In genomic region chr13:25300861-25301346, GRCh38 we compare ENCODE assay signal across 8 cellular contexts. TPM values are rescaled to one million over a fixed set of nuclear protein-coding genes. Genes with fewer than 3 reads are reported as not detected.
DNase-seq lines count a peak whose midpoint lies in the region; ATAC-seq, FAIRE-seq and TF ChIP-seq lines count a peak whose summit lies in the region.

No MANE protein-coding gene starts in this region.

- H3K36me3 Mint-ChIP-seq in activated CD4-positive, alpha-beta memory T cell treated with anti-CD3 and anti-CD28 coated beads, Interleukin-2, amount 10 ng/mL, durations not matched to agents 7 days and 5 days (ENCODE audit: low read depth), result peaks cover 33% of the 10 kb centered on the region

- peaks cover 3% of the 10 kb centered on the region for H3K27me3 ChIP-seq in fibroblast of lung (ENCODE audit: control insufficient read depth, insufficient read depth, low read length)
- no peaks in the 10 kb centered on the region for H3K27me3 ChIP-seq in neuron (ENCODE audit: insufficient read depth, low read length)

- no peak overlapping the region for H3K9ac ChIP-seq in fibroblast of lung (ENCODE audit: insufficient read depth, low read length)

- peak overlapping the region; percentile 95 for H3K4me3 Mint-ChIP-seq in activated CD4-positive, alpha-beta memory T cell treated with anti-CD3 and anti-CD28 coated beads, Interleukin-2, amount 10 ng/mL, durations not matched to agents 7 days and 5 days

- peak overlapping the region; percentile 92 for H3K27ac Mint-ChIP-seq in activated CD4-positive, alpha-beta memory T cell treated with anti-CD3 and anti-CD28 coated beads, Interleukin-2, amount 10 ng/mL, durations not matched to agents 7 days and 5 days

- peaks cover 40% of the 10 kb centered on the region for H3K4me1 Mint-ChIP-seq in activated CD4-positive, alpha-beta memory T cell treated with anti-CD3 and anti-CD28 coated beads, Interleukin-2, amount 10 ng/mL, durations not matched to agents 7 days and 5 days

- H3K4me3 ChIP-seq in fibroblast of lung (replicated peaks in 1 of 4; ENCODE audit: control extremely low read depth in 1 of 4, insufficient read depth in 1 of 4, low read depth in 3 of 4, low read length in 4 of 4) (peak overlapping the region in 3 of 4 experiments; percentile 31 to 84 (median 68)), neuron (ENCODE audit: low read length) (peak overlapping the region; percentile 96)

- POLR2A ChIA-PET in activated CD4-positive, alpha-beta memory T cell treated with anti-CD3 and anti-CD28 coated beads, Interleukin-2, amount 10 ng/mL, durations not matched to agents 7 days and 5 days (lab: Charles Lee), result interaction anchor here (1.0 to 9.4 kb wide), 4 partner anchors 9 to 29 kb away, joined by 3 to 149 read pairs (median 15); partner anchors contain the start of gene MTMR6

- H3K79me2 ChIP-seq in fibroblast of lung (ENCODE audit: control insufficient read depth, insufficient read depth, low read length), result peaks cover 43% of the 10 kb centered on the region

- peak overlapping the region; percentile 98 for H3K27ac ChIP-seq in fibroblast of lung (ENCODE audit: insufficient read depth, low read length)

- H3K4me1 ChIP-seq in fibroblast of lung (ENCODE audit: control insufficient read depth, extremely low read depth, insufficient read depth, low read length) (no peaks in the 10 kb centered on the region), neuron (ENCODE audit: insufficient read depth, low read length) (peaks cover 5% of the 10 kb centered on the region)

- TF ChIP-seq CTCF in fibroblast of lung (conservative IDR thresholded peaks at IDR 0.05 in 1 of 2, IDR thresholded peaks at IDR 0.05 in 1 of 2; ENCODE audit: low read depth in 1 of 2, low read length in 2 of 2), result no peak

- H3K9me3 Mint-ChIP-seq in activated CD4-positive, alpha-beta memory T cell treated with anti-CD3 and anti-CD28 coated beads, Interleukin-2, amount 10 ng/mL, durations not matched to agents 7 days and 5 days, result peaks cover 3% of the 10 kb centered on the region

- H3K27me3 Mint-ChIP-seq in activated CD4-positive, alpha-beta memory T cell treated with anti-CD3 and anti-CD28 coated beads, Interleukin-2, amount 10 ng/mL, durations not matched to agents 7 days and 5 days, result peaks cover 14% of the 10 kb centered on the region

- CTCF ChIA-PET in activated CD4-positive, alpha-beta memory T cell treated with anti-CD3 and anti-CD28 coated beads, Interleukin-2, amount 10 ng/mL, durations not matched to agents 7 days and 5 days (lab: Charles Lee), result interaction anchor here (1.0 to 2.7 kb wide), 2 partner anchors 13 to 14 kb away, joined by 5 to 10 read pairs; no protein-coding TSS in a partner anchor

- peak overlapping the region; percentile 61 for H3K4me2 ChIP-seq in fibroblast of lung (ENCODE audit: extremely low read depth, insufficient read depth, low read length)

- DNase-seq in GM19239 (ENCODE audit: insufficient read length, low spot score) (no peak), fibroblast of lung (ENCODE audit: low read depth in 2 of 2) (no peak), DMS153 (lab: John Stamatoyannopoulos, UW) (no peak), NCI-H2081 treated with DMSO at 0.1 percent for 48 hours (lab: John Stamatoyannopoulos, UW) (no peak), GM19238 (ENCODE audit: insufficient read length, low spot score) (no peak)
- DNase-seq in activated CD4-positive, alpha-beta memory T cell treated with anti-CD3 and anti-CD28 coated beads, Interleukin-2, amount 10 ng/mL, durations not matched to agents 7 days and 5 days, result no peak

- peak; percentile 28 for FAIRE-seq in GM19239 (lab: Jason Lieb, UNC)

- H4K20me1 ChIP-seq in fibroblast of lung (ENCODE audit: control insufficient read depth, extremely low read depth, insufficient read depth, low read length), result no peaks in the 10 kb centered on the region

- H2AFZ ChIP-seq in fibroblast of lung (ENCODE audit: low read length), result peak overlapping the region; percentile 85
- peak overlapping the region; percentile 98 for H2AFZ ChIP-seq in neuron (ENCODE audit: low read depth, low read length)

- H3K36me3 ChIP-seq in fibroblast of lung (ENCODE audit: control insufficient read depth, insufficient read depth, low read length) (peaks cover 2% of the 10 kb centered on the region), neuron (ENCODE audit: insufficient read depth, low read length) (peaks cover 21% of the 10 kb centered on the region)

- H3K9me3 ChIP-seq in fibroblast of lung (ENCODE audit: control insufficient read depth, insufficient read depth, low read depth, low read length), result no peaks in the 10 kb centered on the region
- no peaks in the 10 kb centered on the region for H3K9me3 ChIP-seq in neuron (ENCODE audit: low read length)

- ATAC-seq in HG03103 (IDR thresholded peaks at IDR 0.05; ENCODE audit: low read depth, unreplicated experiment), result peak; percentile 17

RNA-seq across cellular contexts. Expression of gene NUP58, which starts 0.5 kb away (rescaled TPM):
- 10 to 100 TPM; 80.6 to 86.7 TPM for total RNA-seq in activated CD4-positive, alpha-beta memory T cell treated with anti-CD3 and anti-CD28 coated beads, Interleukin-2, amount 10 ng/mL, durations not matched to agents 7 days and 5 days
- total RNA-seq in fibroblast of lung, result 46.5 and 57.6 TPM in 2 replicates
- polyA plus RNA-seq in fibroblast of lung, result 39.3 and 39.4 TPM in 2 replicates
- 17.2 and 19.3 TPM in 2 replicates for polyA plus RNA-seq in fibroblast of lung (2012)
- 10.6 and 36.4 TPM in 2 replicates for polyA minus RNA-seq in fibroblast of lung (ENCODE audit: low replicate concordance)

RNA-seq across cellular contexts. Expression of gene MTMR6, which starts 13.6 kb away (rescaled TPM):
- 10 to 100 TPM; 24.8 to 25.3 TPM for total RNA-seq in activated CD4-positive, alpha-beta memory T cell treated with anti-CD3 and anti-CD28 coated beads, Interleukin-2, amount 10 ng/mL, durations not matched to agents 7 days and 5 days
- total RNA-seq in fibroblast of lung, result 18.0 and 22.5 TPM in 2 replicates
- polyA plus RNA-seq in fibroblast of lung, result 20.7 and 23.0 TPM in 2 replicates
- polyA plus RNA-seq in fibroblast of lung (2012), result 12.8 and 15.2 TPM in 2 replicates
- 3.1 and 3.8 TPM in 2 replicates for polyA minus RNA-seq in fibroblast of lung (ENCODE audit: low replicate concordance)
